Comparison of ENCODE assay signal across 8 cellular contexts in genomic region chr1:78839704-78840277, GRCh38.
DNase-seq lines count a peak whose midpoint lies in the region; ATAC-seq and TF ChIP-seq lines count a peak whose summit lies in the region.

No MANE protein-coding gene starts in this region.

- H3K27me3 Mint-ChIP-seq in mesothelial cell of epicardium (ENCODE audit: low read depth), result peaks cover 1% of the 10 kb centered on the region

- BruUV-seq in A673 (replicated peaks; lab: Mats Ljungman, UMichigan), result no TSS peak

- no peaks in the 10 kb centered on the region for H3K36me3 Mint-ChIP-seq in mesothelial cell of epicardium

- no peak overlapping the region for H3K4me3 ChIP-seq in A673 (ENCODE audit: low read depth, low read length, poor library complexity, severe bottlenecking)

- TF ChIP-seq CTCF in A673 (conservative IDR thresholded peaks at IDR 0.05; ENCODE audit: low read depth, low read length) (peak; percentile 84), mesothelial cell of epicardium (IDR thresholded peaks at IDR 0.05; ENCODE audit: unreplicated experiment) (peak; percentile 69)

- no peak overlapping the region for H3K27ac Mint-ChIP-seq in mesothelial cell of epicardium

- intact Hi-C loops in A673 (cut with micrococcal nuclease; ENCODE audit: unreplicated experiment), result loop anchor here (1.0 to 10.0 kb wide), 5 partner anchors 151 to 1375 kb away; no protein-coding TSS in a partner anchor

- no peaks in the 10 kb centered on the region for H3K27me3 ChIP-seq in A673 (replicated peaks; ENCODE audit: insufficient read depth, low read depth, low read length, poor library complexity)

- CTCF ChIA-PET in A673 (lab: Charles Lee), result interaction anchor here (0.5 to 0.6 kb wide), 2 partner anchors 357 to 416 kb away, joined by 4 read pairs; no protein-coding TSS in a partner anchor

- no peaks in the 10 kb centered on the region for H3K36me3 ChIP-seq in A673 (ENCODE audit: insufficient read depth, low read length, poor library complexity, severe bottlenecking)

- no peak overlapping the region for H3K27ac ChIP-seq in A673 (ENCODE audit: low read depth, low read length, poor library complexity, severe bottlenecking)

- H3K4me1 Mint-ChIP-seq in mesothelial cell of epicardium, result peaks cover 38% of the 10 kb centered on the region

- POLR2A ChIA-PET in A673 (lab: Charles Lee; ENCODE audit: low non-redundant PET), result no interaction called here

- peaks cover under 1% of the 10 kb centered on the region for H3K9me3 Mint-ChIP-seq in mesothelial cell of epicardium

- peak; percentile 54 for ATAC-seq in HG03060 (IDR thresholded peaks at IDR 0.05; ENCODE audit: low read depth, unreplicated experiment)

- DNase-seq in A673 (ENCODE audit: low spot score) (peak; percentile 62), ELR (ENCODE audit: low read depth) (peak; percentile 67), NCI-H82 (lab: John Stamatoyannopoulos, UW) (peak; percentile 77), cerebellar cortex (ENCODE audit: low spot score) (peak; percentile 26), mesothelial cell of epicardium (ENCODE audit: low spot score in 2 of 2, unreplicated experiment in 2 of 2) (no peak), mesenteric fat pad (ENCODE audit: low spot score) (no peak), activated gamma-delta T cell (lab: John Stamatoyannopoulos, UW) (no peak)

- peaks cover 23% of the 10 kb centered on the region for H3K4me1 ChIP-seq in A673 (ENCODE audit: insufficient read depth, low read length, poor library complexity, severe bottlenecking)

- H3K4me3 Mint-ChIP-seq in mesothelial cell of epicardium, result no peak overlapping the region

- no peaks in the 10 kb centered on the region for H3K9me3 ChIP-seq in A673 (ENCODE audit: low read depth, low read length, poor library complexity, severe bottlenecking)

Comparison
In these comparisons a context has a peak if more than half of its experiments do, and no peak if none do; other contexts are left out.
1. DNase-seq: peak in A673 (single experiment), ELR (single experiment), NCI-H82 (single experiment) and cerebellar cortex (single experiment); none in mesothelial cell of epicardium (0 of 2), mesenteric fat pad (single experiment) and activated gamma-delta T cell (single experiment).